ENCODE assay signal across 33 cellular contexts in the genomic region with DNA sequence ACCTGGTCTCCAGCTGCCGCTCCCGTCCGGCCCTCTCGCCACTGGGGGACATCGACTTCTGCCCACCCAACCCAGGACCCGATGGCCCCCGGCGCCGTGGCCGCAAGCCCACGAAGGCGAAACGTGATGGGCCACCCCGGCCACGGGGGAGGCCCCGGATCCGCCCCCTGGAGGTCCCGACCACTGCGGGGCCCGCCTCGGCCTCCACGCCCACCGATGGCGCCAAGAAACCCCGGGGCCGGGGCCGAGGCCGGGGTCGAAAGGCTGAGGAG. TPM values are rescaled to one million over a fixed set of nuclear protein-coding genes. Genes with fewer than 3 reads are reported as not detected.
"Had no signal": no experiment of that assay in that cellular context is flagged by ENCODE, and none has a peak within 500 bp of the region (broad histone marks: within the 10 kb centered on the region; RNA-seq: fewer than 3 reads in every experiment).

No MANE protein-coding gene starts in this region.

- H3K4me3 ChIP-seq: PC-9 had no signal

- ATAC-seq: activated CD8-positive, alpha-beta memory T cell treated with anti-CD3 and anti-CD28 coated beads, Interleukin-2, amount 10 ng/mL, durations not matched to agents 7 days and 5 days; Right ventricle myocardium inferior had no signal

- H3K27ac ChIP-seq: brain microvascular endothelial cell, PC-9, VCaP had no signal

- FAIRE-seq: RCC 7860 had no signal

- H3K27ac Mint-ChIP-seq: activated B cell treated with CpG ODN at 0.5 μM for 24 hours; activated CD4-positive, alpha-beta memory T cell treated with anti-CD3 and anti-CD28 coated beads, Interleukin-2, amount 10 ng/mL, durations not matched to agents 7 days and 5 days; activated CD8-positive, alpha-beta memory T cell treated with anti-CD3 and anti-CD28 coated beads, Interleukin-2, amount 10 ng/mL, durations not matched to agents 7 days and 5 days; activated naive CD4-positive, alpha-beta T cell treated with anti-CD3 and anti-CD28 coated beads, Interleukin-2, amount 10 ng/mL, durations not matched to agents 7 days and 5 days had no signal

- H2AFZ ChIP-seq: PC-9 had no signal

- H3K4me2 ChIP-seq: PC-9 had no signal

- DNase-seq: activated B cell treated with CpG ODN at 0.5 μM for 24 hours; activated CD4-positive, alpha-beta memory T cell treated with anti-CD3 and anti-CD28 coated beads, Interleukin-2, amount 10 ng/mL, durations not matched to agents 7 days and 5 days; activated CD4-positive, alpha-beta T cell treated with anti-CD3 and anti-CD28 coated beads for 4 hours; activated CD4-positive, alpha-beta T cell treated with anti-CD3 and anti-CD28 coated beads, Interleukin-2, amount 50 U/mL, for 1 hour; activated CD4-positive, CD25-positive, alpha-beta regulatory T cell treated with anti-CD3 and anti-CD28 coated beads, Interleukin-2, amount 50 U/mL, for 72 hours; activated CD8-positive, alpha-beta memory T cell treated with anti-CD3 and anti-CD28 coated beads for 24 hours; activated CD8-positive, alpha-beta memory T cell treated with anti-CD3 and anti-CD28 coated beads, Interleukin-2, amount 10 ng/mL, durations not matched to agents 7 days and 5 days; activated CD8-positive, alpha-beta memory T cell treated with anti-CD3 and anti-CD28 coated beads, Interleukin-2, amount 50 U/mL, for 48 hours; activated effector memory CD4-positive, alpha-beta T cell treated with Interleukin-2 at 50 U/mL for 16 hours; activated naive CD4-positive, alpha-beta T cell treated with anti-CD3 and anti-CD28 coated beads, Interleukin-2, amount 10 ng/mL, durations not matched to agents 7 days and 5 days; activated T-cell treated with anti-CD3 and anti-CD28 coated beads, Interleukin-2, amount 50 U/mL, for 48 hours; amniotic stem cell; aorta; brain microvascular endothelial cell; central memory CD4-positive, alpha-beta T cell; MM.1S; MV-4-11; NCI-H1092; NCI-H1436 treated with DMSO at 0.1 percent for 48 hours; NCI-H1694 treated with DMSO at 0.1 percent for 48 hours; NCI-H2029; NCI-H345; NCI-H524 treated with DMSO at 0.1 percent for 48 hours; PC-9; SW 1271; T-helper 1 cell; T-helper 2 cell; T-helper 9 cell had no signal

- H3K27me3 Mint-ChIP-seq: activated B cell treated with CpG ODN at 0.5 μM for 24 hours; activated CD4-positive, alpha-beta memory T cell treated with anti-CD3 and anti-CD28 coated beads, Interleukin-2, amount 10 ng/mL, durations not matched to agents 7 days and 5 days; activated CD8-positive, alpha-beta memory T cell treated with anti-CD3 and anti-CD28 coated beads, Interleukin-2, amount 10 ng/mL, durations not matched to agents 7 days and 5 days; activated naive CD4-positive, alpha-beta T cell treated with anti-CD3 and anti-CD28 coated beads, Interleukin-2, amount 10 ng/mL, durations not matched to agents 7 days and 5 days; activated naive CD8-positive, alpha-beta T cell had no signal

- H3K27me3 ChIP-seq: brain microvascular endothelial cell had no signal

- H3K4me3 Mint-ChIP-seq: activated B cell treated with CpG ODN at 0.5 μM for 24 hours; activated CD4-positive, alpha-beta memory T cell treated with anti-CD3 and anti-CD28 coated beads, Interleukin-2, amount 10 ng/mL, durations not matched to agents 7 days and 5 days; activated CD8-positive, alpha-beta memory T cell treated with anti-CD3 and anti-CD28 coated beads, Interleukin-2, amount 10 ng/mL, durations not matched to agents 7 days and 5 days; activated naive CD4-positive, alpha-beta T cell treated with anti-CD3 and anti-CD28 coated beads, Interleukin-2, amount 10 ng/mL, durations not matched to agents 7 days and 5 days; activated naive CD8-positive, alpha-beta T cell had no signal

- H3K9me3 Mint-ChIP-seq: activated B cell treated with CpG ODN at 0.5 μM for 24 hours; activated CD4-positive, alpha-beta memory T cell treated with anti-CD3 and anti-CD28 coated beads, Interleukin-2, amount 10 ng/mL, durations not matched to agents 7 days and 5 days; activated naive CD4-positive, alpha-beta T cell treated with anti-CD3 and anti-CD28 coated beads, Interleukin-2, amount 10 ng/mL, durations not matched to agents 7 days and 5 days had no signal

RNA-seq across cellular contexts. Expression of a gene that starts 16.5 kb away (rescaled TPM):
- total RNA-seq: NCI-H460 had no signal
